Comparison of ENCODE assay signal across 13 cellular contexts in genomic region chr17:75060434-75061054, GRCh38. TPM values are rescaled to one million over a fixed set of nuclear protein-coding genes. Genes with fewer than 3 reads are reported as not detected.
A peak's percentile ranks its signal among the peaks of the same experiment; 100 is the strongest.
DNase-seq lines count a peak whose midpoint lies in the region; ATAC-seq and TF ChIP-seq lines count a peak whose summit lies in the region.
"Had no signal": no experiment of that assay in that cellular context is flagged by ENCODE, and none has a peak within 500 bp of the region (broad histone marks: within the 10 kb centered on the region; RNA-seq: fewer than 3 reads in every experiment).

No MANE protein-coding gene starts in this region.

- H3K27ac Mint-ChIP-seq in naive thymus-derived CD4-positive, alpha-beta T cell = peak overlapping the region in 6 of 9 donors; percentile 72 to 91 (median 82)
- H3K27ac Mint-ChIP-seq: activated naive CD8-positive, alpha-beta T cell treated with anti-CD3 and anti-CD28 coated beads, Interleukin-2, amount 50 U/mL, for 24 hours; stimulated activated naive CD8-positive, alpha-beta T cell treated with anti-CD3 and anti-CD28 coated beads, Interleukin-15, amount 100 ng/mL, for 72 hours had no signal

- H3K4me1 ChIP-seq in esophagus muscularis mucosa (peaks cover 10 to 18% (median 16%) of the 10 kb centered on the region in 4 donors), thyroid gland (peaks cover 20 to 37% of the 10 kb centered on the region in 2 donors)
- no peaks in the 10 kb centered on the region for H3K4me1 ChIP-seq in naive thymus-derived CD4-positive, alpha-beta T cell (ENCODE audit: control insufficient read depth in 2 of 2, insufficient read depth in 2 of 2, low read length in 2 of 2)

- no peak for TF ChIP-seq EP300 in esophagus muscularis mucosa (IDR thresholded peaks at IDR 0.05)

- H3K9me3 Mint-ChIP-seq in naive thymus-derived CD4-positive, alpha-beta T cell = no peaks in the 10 kb centered on the region
- H3K9me3 Mint-ChIP-seq: activated CD4-positive, alpha-beta T cell treated with anti-CD3 and anti-CD28 coated beads, Interleukin-2, amount 10 ng/mL, durations not matched to agents 24 days and 14 days; activated naive CD8-positive, alpha-beta T cell treated with anti-CD3 and anti-CD28 coated beads, Interleukin-2, amount 50 U/mL, for 24 hours; stimulated activated naive CD8-positive, alpha-beta T cell treated with anti-CD3 and anti-CD28 coated beads, Interleukin-15, amount 100 ng/mL, for 72 hours had no signal

- H3K27ac ChIP-seq in esophagus muscularis mucosa (replicated peaks in 1 of 4) = peak overlapping the region; percentile 69 to 85 (median 76)
- H3K27ac ChIP-seq in naive thymus-derived CD4-positive, alpha-beta T cell (ENCODE audit: low read depth, low read length) = no peak overlapping the region
- H3K27ac ChIP-seq in thyroid gland = peak overlapping the region; percentile 59 to 81 (median 77)

- H3K36me3 ChIP-seq in esophagus muscularis mucosa (peaks cover 38 to 82% (median 55%) of the 10 kb centered on the region in 4 donors), thyroid gland (peaks cover 19 to 31% of the 10 kb centered on the region in 2 donors)
- peaks cover 0 to 59% (median 3%) of the 10 kb centered on the region in 3 experiments for H3K36me3 ChIP-seq in naive thymus-derived CD4-positive, alpha-beta T cell (ENCODE audit: control insufficient read depth in 2 of 3, insufficient read depth in 3 of 3, low read length in 3 of 3)

- TF ChIP-seq CTCF in esophagus muscularis mucosa (IDR thresholded peaks at IDR 0.05) (no peak), thyroid gland (IDR thresholded peaks at IDR 0.05) (no peak)

- CTCF ChIA-PET in naive thymus-derived CD4-positive, alpha-beta T cell (lab: Charles Lee) = interaction anchor here (0.6 to 4.2 kb wide), 25 partner anchors 9 to 352 kb away, joined by 3 to 41 read pairs (median 5); partner anchors contain the start of genes ATP5PD, HID1, KCTD2 and MRPL58

- ATAC-seq in naive thymus-derived CD4-positive, alpha-beta T cell = no peak
- ATAC-seq: activated naive CD8-positive, alpha-beta T cell treated with anti-CD3 and anti-CD28 coated beads, Interleukin-2, amount 50 U/mL, for 24 hours; stimulated activated naive CD8-positive, alpha-beta T cell treated with anti-CD3 and anti-CD28 coated beads, Interleukin-15, amount 100 ng/mL, for 72 hours had no signal

- no peak for TF ChIP-seq POLR2A in esophagus muscularis mucosa (IDR thresholded peaks at IDR 0.05; ENCODE audit: low read depth)
- TF ChIP-seq POLR2A in thyroid gland (IDR thresholded peaks at IDR 0.05) = peak in 1 of 2 donors; percentile 5

- intact Hi-C loops in esophagus muscularis mucosa (cut with DNase I) = loop anchor here (5.0 kb wide), 1 partner anchor 142 kb away; no protein-coding TSS in a partner anchor
- intact Hi-C loops in naive thymus-derived CD4-positive, alpha-beta T cell (cut with micrococcal nuclease) = loop anchor here (1.0 kb wide), 4 partner anchors 54 to 352 kb away; no protein-coding TSS in a partner anchor
- intact Hi-C loops in thyroid gland (cut with DNase I) = loop anchor here (5.0 kb wide), 1 partner anchor 52 kb away; no protein-coding TSS in a partner anchor

- peaks cover 0 to 31% (median 23%) of the 10 kb centered on the region in 7 donors for H3K4me1 Mint-ChIP-seq in naive thymus-derived CD4-positive, alpha-beta T cell

- H3K27me3 Mint-ChIP-seq in naive thymus-derived CD4-positive, alpha-beta T cell = no peaks in the 10 kb centered on the region
- H3K27me3 Mint-ChIP-seq: activated CD4-positive, alpha-beta T cell treated with anti-CD3 and anti-CD28 coated beads, Interleukin-2, amount 10 ng/mL, durations not matched to agents 24 days and 14 days; activated naive CD8-positive, alpha-beta T cell treated with anti-CD3 and anti-CD28 coated beads, Interleukin-2, amount 50 U/mL, for 24 hours; stimulated activated naive CD8-positive, alpha-beta T cell treated with anti-CD3 and anti-CD28 coated beads, Interleukin-15, amount 100 ng/mL, for 72 hours had no signal

- H3K27me3 ChIP-seq in esophagus muscularis mucosa (no peaks in the 10 kb centered on the region), thyroid gland (no peaks in the 10 kb centered on the region)
- no peaks in the 10 kb centered on the region for H3K27me3 ChIP-seq in naive thymus-derived CD4-positive, alpha-beta T cell (ENCODE audit: control insufficient read depth in 2 of 2, insufficient read depth in 2 of 2, low read length in 2 of 2)

- H3K4me3 ChIP-seq in esophagus muscularis mucosa (no peak overlapping the region), thyroid gland (replicated peaks in 1 of 3) (no peak overlapping the region)
- no peak overlapping the region for H3K4me3 ChIP-seq in naive thymus-derived CD4-positive, alpha-beta T cell (ENCODE audit: low read length)

- no peak overlapping the region for H3K4me3 Mint-ChIP-seq in naive thymus-derived CD4-positive, alpha-beta T cell
- H3K4me3 Mint-ChIP-seq: activated CD4-positive, alpha-beta T cell treated with anti-CD3 and anti-CD28 coated beads, Interleukin-2, amount 10 ng/mL, durations not matched to agents 24 days and 14 days; activated naive CD8-positive, alpha-beta T cell treated with anti-CD3 and anti-CD28 coated beads, Interleukin-2, amount 50 U/mL, for 24 hours; stimulated activated naive CD8-positive, alpha-beta T cell treated with anti-CD3 and anti-CD28 coated beads, Interleukin-15, amount 100 ng/mL, for 72 hours had no signal

- 89% methylated on average over 26 of the region's 26 CpGs for WGBS in esophagus muscularis mucosa
- WGBS in thyroid gland, 2 donors = 31 to 67% methylated on average over 14 to 26 of the region's 26 CpGs

- POLR2A ChIA-PET in naive thymus-derived CD4-positive, alpha-beta T cell (lab: Charles Lee) = interaction anchor here (0.6 to 2.7 kb wide), 19 partner anchors 10 to 141 kb away, joined by 3 to 18 read pairs (median 3); partner anchors contain the start of genes ARMC7, ATP5PD, KCTD2 and MRPL58

- DNase-seq in NCI-H82 (lab: John Stamatoyannopoulos, UW) = peak; percentile 99
- DNase-seq in esophagus muscularis mucosa (ENCODE audit: extremely low spot score) = no peak
- DNase-seq in naive thymus-derived CD4-positive, alpha-beta T cell = no peak
- peak; percentile 89 to 91 for DNase-seq in thyroid gland
- no peak for DNase-seq in NCI-H2227 (lab: John Stamatoyannopoulos, UW; ENCODE audit: unreplicated experiment)
- DNase-seq in stimulated activated CD4-positive, alpha-beta T cell treated with anti-CD3 and anti-CD28 coated beads, Interleukin-4, amount 100 ng/mL, for 1 hour = no peak
- no peak for DNase-seq in DMS53 (lab: John Stamatoyannopoulos, UW)
- no peak for DNase-seq in SIG-M5 treated with dmso at 0.1 percent for 504 hours (lab: John Stamatoyannopoulos, UW; ENCODE audit: unreplicated experiment)
- DNase-seq: activated CD4-positive, alpha-beta T cell treated with anti-CD3 and anti-CD28 coated beads, Interleukin-2, amount 10 ng/mL, durations not matched to agents 24 days and 14 days; activated naive CD8-positive, alpha-beta T cell treated with anti-CD3 and anti-CD28 coated beads, Interleukin-2, amount 50 U/mL, for 24 hours; activated T-cell treated with anti-CD3 and anti-CD28 coated beads, Interleukin-2, amount 50 U/mL, for 1 hour; NCI-H1436 treated with DMSO at 0.1 percent for 48 hours; stimulated activated naive CD8-positive, alpha-beta T cell treated with anti-CD3 and anti-CD28 coated beads, Interleukin-15, amount 100 ng/mL, for 72 hours had no signal

- no peaks in the 10 kb centered on the region for H3K9me3 ChIP-seq in esophagus muscularis mucosa
- no peaks in the 10 kb centered on the region for H3K9me3 ChIP-seq in naive thymus-derived CD4-positive, alpha-beta T cell (ENCODE audit: control insufficient read depth in 2 of 3, low read length in 3 of 3)
- H3K9me3 ChIP-seq in thyroid gland = no peaks in the 10 kb centered on the region

- peaks cover 0 to 38% (median 5%) of the 10 kb centered on the region in 5 donors for H3K36me3 Mint-ChIP-seq in naive thymus-derived CD4-positive, alpha-beta T cell

RNA-seq across cellular contexts. Expression of gene KCTD2, which starts 13.5 kb away (rescaled TPM):
- total RNA-seq in esophagus muscularis mucosa = 10 to 100 TPM; 20.3 to 37.7 (median 29.9) TPM
- total RNA-seq in naive thymus-derived CD4-positive, alpha-beta T cell = 10 to 100 TPM; 19.5 to 35.7 (median 23.0) TPM
- 1 to 10 TPM; 4.8 to 8.7 TPM for polyA plus RNA-seq in naive thymus-derived CD4-positive, alpha-beta T cell
- 10 to 100 TPM; 33.6 to 48.6 (median 41.7) TPM for total RNA-seq in thyroid gland

RNA-seq across cellular contexts. Expression of gene ATP5PD, which starts 13.8 kb away (rescaled TPM):
- total RNA-seq in esophagus muscularis mucosa = 100 to 1,000 TPM; 202 to 388 (median 256) TPM
- 100 to 1,000 TPM; 113 to 195 (median 161) TPM for total RNA-seq in naive thymus-derived CD4-positive, alpha-beta T cell
- 100 to 1,000 TPM; 362 to 478 TPM for polyA plus RNA-seq in naive thymus-derived CD4-positive, alpha-beta T cell
- total RNA-seq in thyroid gland = 100 to 1,000 TPM; 172 to 408 (median 330) TPM

RNA-seq across cellular contexts. Expression of gene SLC16A5, which starts 27.2 kb away (rescaled TPM):
- total RNA-seq in esophagus muscularis mucosa = 1 to 10 TPM; 3.8 to 9.7 (median 7.6) TPM
- 10 to 100 TPM in 4 of 5 experiments, 1 to 10 TPM in 1; 9.2 to 26.3 (median 24.5) TPM for total RNA-seq in naive thymus-derived CD4-positive, alpha-beta T cell
- polyA plus RNA-seq in naive thymus-derived CD4-positive, alpha-beta T cell = 1 to 10 TPM; 5.9 to 7.6 TPM
- total RNA-seq in thyroid gland = 10 to 100 TPM; 24.1 to 40.3 (median 27.6) TPM

RNA-seq across cellular contexts. Expression of gene MRPL58, which starts 48.1 kb away (rescaled TPM):
- total RNA-seq in esophagus muscularis mucosa = 10 to 100 TPM; 34.9 to 47.8 (median 40.2) TPM
- total RNA-seq in naive thymus-derived CD4-positive, alpha-beta T cell = 10 to 100 TPM; 11.7 to 46.1 (median 23.0) TPM
- polyA plus RNA-seq in naive thymus-derived CD4-positive, alpha-beta T cell = 10 to 100 TPM; 55.3 to 71.4 TPM
- total RNA-seq in thyroid gland = 10 to 100 TPM; 37.8 to 55.1 (median 49.7) TPM

RNA-seq across cellular contexts. Expression of gene ARMC7, which starts 49.2 kb away (rescaled TPM):
- total RNA-seq in esophagus muscularis mucosa = 10 to 100 TPM in 1 of 4 donors, 1 to 10 TPM in 3; 3.5 to 10.3 (median 6.7) TPM
- 10 to 100 TPM in 4 of 5 experiments, 1 to 10 TPM in 1; 5.8 to 18.9 (median 17.8) TPM for total RNA-seq in naive thymus-derived CD4-positive, alpha-beta T cell
- polyA plus RNA-seq in naive thymus-derived CD4-positive, alpha-beta T cell = 1 to 10 TPM; 1.8 to 4.4 TPM
- total RNA-seq in thyroid gland = 10 to 100 TPM in 2 of 4 donors, 1 to 10 TPM in 2; 8.7 to 13.1 (median 10.5) TPM

Comparison
In these comparisons a context has a peak if more than half of its experiments do, and no peak if none do; other contexts are left out.
1. DNase-seq: peak in NCI-H82 (single experiment) and thyroid gland (2 of 2); none in esophagus muscularis mucosa (single experiment), naive thymus-derived CD4-positive, alpha-beta T cell (0 of 9), NCI-H2227 (single experiment), stimulated activated CD4-positive, alpha-beta T cell treated with anti-CD3 and anti-CD28 coated beads, Interleukin-4, amount 100 ng/mL, for 1 hour (single experiment), DMS53 (single experiment) and SIG-M5 treated with dmso at 0.1 percent for 504 hours (single experiment).